In the genomic region with DNA sequence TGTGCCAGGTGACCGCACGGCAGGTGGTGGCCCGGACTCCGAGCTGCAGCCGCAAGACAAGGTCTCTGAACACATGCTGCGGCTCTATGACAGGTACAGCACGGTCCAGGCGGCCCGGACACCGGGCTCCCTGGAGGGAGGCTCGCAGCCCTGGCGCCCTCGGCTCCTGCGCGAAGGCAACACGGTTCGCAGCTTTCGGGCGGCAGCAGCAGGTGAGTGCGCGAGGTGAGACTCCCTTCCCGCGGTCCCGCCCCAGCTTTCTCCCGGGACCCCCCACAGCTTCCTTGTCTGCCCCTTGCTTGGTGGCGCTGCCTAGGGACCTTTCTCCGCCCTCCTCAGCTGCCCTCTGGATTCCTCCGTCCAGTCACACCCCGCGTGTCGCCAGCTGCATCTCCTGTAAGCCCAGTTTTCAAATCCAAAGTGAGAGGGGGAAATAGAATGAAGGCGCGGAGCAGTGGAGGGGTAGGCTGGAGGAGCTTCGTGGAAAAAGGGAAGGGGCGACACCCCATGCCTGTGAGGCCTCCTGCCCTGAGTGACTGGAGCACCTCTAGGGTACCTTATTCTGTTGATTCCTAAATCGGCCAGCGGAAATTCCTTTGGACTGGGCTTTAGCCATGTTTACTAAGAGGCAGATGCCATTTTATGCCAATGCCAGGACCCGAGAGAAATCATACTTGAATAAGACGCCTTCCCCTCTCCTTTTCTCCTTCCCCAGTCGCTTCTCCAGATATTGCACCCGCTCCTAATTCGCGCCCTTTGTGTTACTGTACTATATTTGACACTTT, we compare ENCODE assay signal across 9 cellular contexts. TPM values are rescaled to one million over a fixed set of nuclear protein-coding genes. Genes with fewer than 3 reads are reported as not detected.
DNase-seq lines count a peak whose midpoint lies in the region; ATAC-seq and TF ChIP-seq lines count a peak whose summit lies in the region.
"Had no signal": no experiment of that assay in that cellular context is flagged by ENCODE, and none has a peak within 500 bp of the region (broad histone marks: within the 10 kb centered on the region; RNA-seq: fewer than 3 reads in every experiment).

No MANE protein-coding gene starts in this region.

- BruUV-seq in Caco-2 (replicated peaks; lab: Mats Ljungman, UMichigan): no TSS peak

- CTCF ChIA-PET in Caco-2 (lab: Charles Lee): interaction anchor here (0.7 to 0.9 kb wide), 2 partner anchors 10 to 38 kb away, joined by 3 to 10 read pairs; no protein-coding TSS in a partner anchor

- TF ChIP-seq CTCF in Caco-2 (IDR thresholded peaks at IDR 0.05; ENCODE audit: insufficient read depth in 1 of 2, low read depth in 1 of 2, low read length in 1 of 2, severe bottlenecking in 1 of 2, unreplicated experiment in 1 of 2) (no peak), chondrocyte (IDR thresholded peaks at IDR 0.05) (no peak), nephron (IDR thresholded peaks at IDR 0.05; ENCODE audit: unreplicated experiment in 3 of 3) (no peak)

- POLR2A ChIA-PET in Caco-2 (lab: Charles Lee): no interaction called here

- no peaks in the 10 kb centered on the region for H3K4me1 ChIP-seq in Caco-2

- H3K4me3 ChIP-seq in Caco-2 (ENCODE audit: low read depth, low read length): no peak overlapping the region

- H3K27ac Mint-ChIP-seq in Caco-2 (ENCODE audit: unreplicated experiment): no peak overlapping the region
- H3K27ac Mint-ChIP-seq in chondrocyte (ENCODE audit: unreplicated experiment): no peak overlapping the region
- H3K27ac Mint-ChIP-seq in nephron: peak overlapping the region in 2 of 3 experiments; percentile 2 to 6

- H3K4me3 Mint-ChIP-seq in Caco-2 (ENCODE audit: unreplicated experiment): peak overlapping the region; percentile 69
- H3K4me3 Mint-ChIP-seq in chondrocyte (ENCODE audit: unreplicated experiment): peak overlapping the region; percentile 45
- H3K4me3 Mint-ChIP-seq in nephron: peak overlapping the region; percentile 90 to 91 (median 90)

- DNase-seq in Caco-2 (no peak), chondrocyte (ENCODE audit: low spot score) (no peak), KBM-7 (no peak), C1 segment of cervical spinal cord (lab: John Stamatoyannopoulos, UW) (no peak)
- DNase-seq in stimulated activated CD4-positive, alpha-beta T cell treated with anti-CD3 and anti-CD28 coated beads, Interleukin-2, amount 100 ng/mL, for 48 hours: no peak

- ATAC-seq in HG02885 (IDR thresholded peaks at IDR 0.05; ENCODE audit: poor library complexity, unreplicated experiment) (peak; percentile 30), GM18858 (IDR thresholded peaks at IDR 0.05; ENCODE audit: unreplicated experiment) (no peak)

- in situ Hi-C loops in KBM-7 (cut with MboI; ENCODE audit: low pct_unique_long_range_greater_than_20kb, low sequenced_read_pairs): loop anchor here (25.0 kb wide), 1 partner anchor 669 kb away; no protein-coding TSS in a partner anchor

- H3K4me1 Mint-ChIP-seq in Caco-2 (ENCODE audit: low read depth, unreplicated experiment) (peaks cover 14% of the 10 kb centered on the region), chondrocyte (ENCODE audit: low read depth) (peaks cover 16% of the 10 kb centered on the region), nephron (peaks cover 20% of the 10 kb centered on the region)

- H3K27me3 ChIP-seq in Caco-2 (replicated peaks; ENCODE audit: control insufficient read depth, insufficient read depth, low read length): peaks cover 1% of the 10 kb centered on the region; the same call in 1 of the 2 replicates

- intact Hi-C loops in Caco-2 (cut with micrococcal nuclease; ENCODE audit: unreplicated experiment): no loop called here

- H3K9me3 Mint-ChIP-seq in Caco-2 (ENCODE audit: unreplicated experiment): no peaks in the 10 kb centered on the region
- H3K9me3 Mint-ChIP-seq in chondrocyte (ENCODE audit: low read depth): no peaks in the 10 kb centered on the region
- H3K9me3 Mint-ChIP-seq in nephron: no peaks in the 10 kb centered on the region

- H3K27me3 Mint-ChIP-seq in Caco-2 (ENCODE audit: insufficient read depth, unreplicated experiment) (peaks cover 36% of the 10 kb centered on the region), chondrocyte (ENCODE audit: low read depth) (peaks cover 60% of the 10 kb centered on the region), nephron (ENCODE audit: low read depth) (peaks cover 80% of the 10 kb centered on the region)

- H3K36me3 ChIP-seq in Caco-2 (ENCODE audit: control insufficient read depth, insufficient read depth, low read length): no peaks in the 10 kb centered on the region
- H3K36me3 ChIP-seq: SJSA1 had no signal

- H3K9me3 ChIP-seq in Caco-2: no peaks in the 10 kb centered on the region
- H3K9me3 ChIP-seq: SJSA1 had no signal

- H3K36me3 Mint-ChIP-seq in Caco-2 (ENCODE audit: insufficient read depth, unreplicated experiment) (no peaks in the 10 kb centered on the region), chondrocyte (ENCODE audit: low read depth) (no peaks in the 10 kb centered on the region), nephron (ENCODE audit: low read depth) (no peaks in the 10 kb centered on the region)

RNA-seq across cellular contexts. Expression of gene BMP3, which starts 1.1 kb away (rescaled TPM):
- total RNA-seq in Caco-2 (2022) (not detected in 2 replicates), chondrocyte (not detected in 3 replicates)

Comparison
In these comparisons a context has a peak if more than half of its experiments do, and no peak if none do; other contexts are left out.
1. H3K27ac Mint-ChIP-seq: peak in nephron (2 of 3); none in Caco-2 (single experiment) and chondrocyte (single experiment).
2. Peak in every context shown above with its lines, with median percentiles within 50 percentile points of each other: H3K4me3 Mint-ChIP-seq.